ENCODE assay signal across 9 cellular contexts in the genomic region with DNA sequence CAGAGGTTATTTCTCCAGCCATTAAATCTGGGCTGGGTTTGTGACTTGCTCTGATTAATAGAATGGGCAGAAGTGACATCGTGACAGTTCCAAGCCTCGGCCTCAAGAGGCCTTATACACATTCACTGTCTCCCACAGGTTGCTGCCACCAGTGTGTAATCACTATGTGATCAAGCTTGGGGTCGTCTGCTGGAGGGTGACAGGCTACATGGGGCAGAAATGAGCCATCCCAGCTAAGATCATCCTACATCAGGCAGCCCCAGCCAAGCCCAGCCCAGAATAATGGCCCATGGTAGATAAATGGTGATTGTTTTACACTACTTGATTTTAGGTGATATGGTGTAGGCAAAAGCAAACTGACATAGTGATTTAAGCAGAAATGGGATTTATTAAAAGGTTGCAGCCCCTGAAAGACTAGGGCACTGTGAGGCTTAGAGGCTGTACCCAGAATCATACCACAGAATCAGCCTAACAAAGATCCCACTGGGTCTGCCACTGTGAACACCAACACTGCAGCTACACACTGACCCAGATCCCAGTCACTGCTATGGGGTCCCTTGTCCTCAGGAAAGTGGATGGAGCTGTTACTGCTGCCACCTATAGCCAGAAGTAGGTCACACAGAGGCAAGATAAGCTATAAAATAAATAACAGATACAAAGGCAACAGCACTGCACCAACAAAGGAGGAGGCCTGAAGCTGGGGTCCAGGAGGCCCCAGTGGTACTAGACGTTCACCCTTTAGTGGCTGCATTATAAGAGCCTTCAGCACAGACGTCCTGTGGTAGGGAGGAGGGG.
DNase-seq lines count a peak whose midpoint lies in the region; ATAC-seq and TF ChIP-seq lines count a peak whose summit lies in the region.
"Had no signal": no experiment of that assay in that cellular context is flagged by ENCODE, and none has a peak within 500 bp of the region (broad histone marks: within the 10 kb centered on the region; RNA-seq: fewer than 3 reads in every experiment).

No MANE protein-coding gene starts in this region.

- no peaks in the 10 kb centered on the region for H3K27me3 ChIP-seq in WERI-Rb-1 (ENCODE audit: insufficient read depth, low read depth, severe bottlenecking)
- no peaks in the 10 kb centered on the region for H3K27me3 ChIP-seq in neural cell (ENCODE audit: insufficient read depth, low read depth, low read length)
- H3K27me3 ChIP-seq: tibial nerve had no signal

- no peaks in the 10 kb centered on the region for H3K79me2 ChIP-seq in neural cell (replicated peaks; ENCODE audit: insufficient read depth, low read length)

- no peak for TF ChIP-seq EP300 in neural cell (conservative IDR thresholded peaks at IDR 0.05; ENCODE audit: poor library complexity, severe bottlenecking)

- peak overlapping the region; percentile 3; the same call in 1 of the 2 replicates for H3K27ac ChIP-seq in WERI-Rb-1
- H3K27ac ChIP-seq in neural cell (ENCODE audit: low read length): no peak overlapping the region
- H3K27ac ChIP-seq: tibial nerve had no signal

- H3K9me3 ChIP-seq in WERI-Rb-1 (ENCODE audit: severe bottlenecking): no peaks in the 10 kb centered on the region
- H3K9me3 ChIP-seq in neural cell (ENCODE audit: low read length): no peaks in the 10 kb centered on the region
- H3K9me3 ChIP-seq: tibial nerve had no signal

- no peak overlapping the region for H3K4me2 ChIP-seq in neural cell (ENCODE audit: low read length)

- CTCF ChIA-PET in GM10248 (lab: Yijun Ruan, JAX): interaction anchor here (0.6 to 3.2 kb wide), 20 partner anchors 8 to 173 kb away, joined by 3 to 12 read pairs (median 3); no protein-coding TSS in a partner anchor

- no peak overlapping the region for H3K9ac ChIP-seq in neural cell (ENCODE audit: low read length)

- H3K4me3 ChIP-seq in WERI-Rb-1 (ENCODE audit: low read depth, low read length) (no peak overlapping the region), neural cell (ENCODE audit: low read length) (no peak overlapping the region)
- H3K4me3 ChIP-seq: tibial nerve had no signal

- H2AFZ ChIP-seq in neural cell (ENCODE audit: low read depth, low read length): no peak overlapping the region

- H3K36me3 ChIP-seq in WERI-Rb-1: no peaks in the 10 kb centered on the region
- H3K36me3 ChIP-seq in neural cell (ENCODE audit: insufficient read depth, low read length): no peaks in the 10 kb centered on the region
- H3K36me3 ChIP-seq: tibial nerve had no signal

- no peaks in the 10 kb centered on the region for H3K9me2 ChIP-seq in neural cell (ENCODE audit: insufficient read depth, low read length)

- POLR2A ChIA-PET in GM10248 (lab: Yijun Ruan, JAX): no interaction called here

- H3F3A ChIP-seq in neural cell (ENCODE audit: insufficient read depth, low read length, poor library complexity, severe bottlenecking): no peaks in the 10 kb centered on the region

- TF ChIP-seq CTCF in GM10248 (IDR thresholded peaks at IDR 0.05; ENCODE audit: control extremely low read depth, extremely low read depth, low read depth, missing control alignments) (peak; percentile 28), WERI-Rb-1 (IDR thresholded peaks at IDR 0.05; ENCODE audit: low read depth, low read length) (peak; percentile 72), neural cell (IDR thresholded peaks at IDR 0.05; ENCODE audit: poor library complexity, severe bottlenecking) (peak; percentile 38)

- H4K20me1 ChIP-seq in neural cell (ENCODE audit: insufficient read depth): no peaks in the 10 kb centered on the region

- ATAC-seq in HG02588 (IDR thresholded peaks at IDR 0.05; ENCODE audit: unreplicated experiment): peak; percentile 37
- no peak for ATAC-seq in HG02763 (IDR thresholded peaks at IDR 0.05; ENCODE audit: unreplicated experiment)

- peak; percentile 23 for TF ChIP-seq RAD21 in neural cell (conservative IDR thresholded peaks at IDR 0.05)

- no peak for DNase-seq in GM10248 (ENCODE audit: extremely low spot score)
- peak; percentile 64 for DNase-seq in WERI-Rb-1
- DNase-seq in NCI-H1436 treated with DMSO at 0.1 percent for 48 hours (lab: John Stamatoyannopoulos, UW): no peak
- DNase-seq in GM19238 (ENCODE audit: insufficient read length, low spot score): no peak
- no peak for DNase-seq in NCI-H2081 (lab: John Stamatoyannopoulos, UW)

TF ChIP-seq in neural cell, 6 proteins besides CTCF, POLR2A, EP300 and RAD21:
- TF ChIP-seq EZH2 (IDR thresholded peaks at IDR 0.05; ENCODE audit: borderline replicate concordance, insufficient read depth, low read length, poor library complexity, severe bottlenecking) (no peak), SMC3 (conservative IDR thresholded peaks at IDR 0.05; ENCODE audit: poor library complexity) (no peak), TAF1 (IDR thresholded peaks at IDR 0.05; ENCODE audit: low read depth) (no peak), MXI1 (conservative IDR thresholded peaks at IDR 0.05; ENCODE audit: poor library complexity, severe bottlenecking) (no peak), POLR2AphosphoS5 (IDR thresholded peaks at IDR 0.05) (no peak)
- TF ChIP-seq, protein P1, sequence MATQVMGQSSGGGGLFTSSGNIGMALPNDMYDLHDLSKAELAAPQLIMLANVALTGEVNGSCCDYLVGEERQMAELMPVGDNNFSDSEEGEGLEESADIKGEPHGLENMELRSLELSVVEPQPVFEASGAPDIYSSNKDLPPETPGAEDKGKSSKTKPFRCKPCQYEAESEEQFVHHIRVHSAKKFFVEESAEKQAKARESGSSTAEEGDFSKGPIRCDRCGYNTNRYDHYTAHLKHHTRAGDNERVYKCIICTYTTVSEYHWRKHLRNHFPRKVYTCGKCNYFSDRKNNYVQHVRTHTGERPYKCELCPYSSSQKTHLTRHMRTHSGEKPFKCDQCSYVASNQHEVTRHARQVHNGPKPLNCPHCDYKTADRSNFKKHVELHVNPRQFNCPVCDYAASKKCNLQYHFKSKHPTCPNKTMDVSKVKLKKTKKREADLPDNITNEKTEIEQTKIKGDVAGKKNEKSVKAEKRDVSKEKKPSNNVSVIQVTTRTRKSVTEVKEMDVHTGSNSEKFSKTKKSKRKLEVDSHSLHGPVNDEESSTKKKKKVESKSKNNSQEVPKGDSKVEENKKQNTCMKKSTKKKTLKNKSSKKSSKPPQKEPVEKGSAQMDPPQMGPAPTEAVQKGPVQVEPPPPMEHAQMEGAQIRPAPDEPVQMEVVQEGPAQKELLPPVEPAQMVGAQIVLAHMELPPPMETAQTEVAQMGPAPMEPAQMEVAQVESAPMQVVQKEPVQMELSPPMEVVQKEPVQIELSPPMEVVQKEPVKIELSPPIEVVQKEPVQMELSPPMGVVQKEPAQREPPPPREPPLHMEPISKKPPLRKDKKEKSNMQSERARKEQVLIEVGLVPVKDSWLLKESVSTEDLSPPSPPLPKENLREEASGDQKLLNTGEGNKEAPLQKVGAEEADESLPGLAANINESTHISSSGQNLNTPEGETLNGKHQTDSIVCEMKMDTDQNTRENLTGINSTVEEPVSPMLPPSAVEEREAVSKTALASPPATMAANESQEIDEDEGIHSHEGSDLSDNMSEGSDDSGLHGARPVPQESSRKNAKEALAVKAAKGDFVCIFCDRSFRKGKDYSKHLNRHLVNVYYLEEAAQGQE (IDR thresholded peaks at IDR 0.05; ENCODE audit: borderline replicate concordance): no peak
